In the genomic region with DNA sequence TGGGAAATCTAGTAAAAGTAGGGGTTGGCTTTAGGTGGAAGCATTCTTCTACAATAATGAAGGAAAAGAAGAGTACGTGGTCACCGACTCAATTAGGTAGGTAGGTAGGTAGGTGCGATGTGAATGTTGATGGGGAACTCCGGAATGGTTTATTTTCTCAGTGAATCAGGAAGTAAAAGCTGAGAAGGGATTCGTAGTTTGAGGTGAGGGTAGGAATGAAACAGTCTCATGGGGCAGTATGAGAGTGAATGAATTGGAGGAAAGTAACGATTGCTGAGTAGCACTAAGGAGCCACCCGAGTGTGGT, we compare ENCODE assay signal across 8 cellular contexts. TPM values are rescaled to one million over a fixed set of nuclear protein-coding genes. Genes with fewer than 3 reads are reported as not detected.
A peak's percentile ranks its signal among the peaks of the same experiment; 100 is the strongest.
DNase-seq lines count a peak whose midpoint lies in the region; ATAC-seq and TF ChIP-seq lines count a peak whose summit lies in the region.

No MANE protein-coding gene starts in this region.

- no peak for TF ChIP-seq CTCF in AG04450 (IDR thresholded peaks at IDR 0.05; ENCODE audit: low read depth, low read length)

- H3K36me3 ChIP-seq in mucosa of stomach (ENCODE audit: control insufficient read depth, insufficient read depth, low read length): peaks cover 20% of the 10 kb centered on the region

- H3K9me3 ChIP-seq in AG04450 (ENCODE audit: control insufficient read depth, insufficient read depth, low read length) (no peaks in the 10 kb centered on the region; the same call in 1 of the 2 replicates), mucosa of stomach (ENCODE audit: control insufficient read depth, low read length) (no peaks in the 10 kb centered on the region)

- H3K9ac ChIP-seq in mucosa of stomach (ENCODE audit: low read length): peak overlapping the region; percentile 47

- H3K4me1 ChIP-seq in mucosa of stomach (ENCODE audit: control insufficient read depth, insufficient read depth, low read length): peaks cover 18% of the 10 kb centered on the region

- peak; percentile 4 for ATAC-seq in HG03064 (IDR thresholded peaks at IDR 0.05; ENCODE audit: low read depth, unreplicated experiment)
- ATAC-seq in HG02571 (IDR thresholded peaks at IDR 0.05; ENCODE audit: unreplicated experiment): no peak
- ATAC-seq in HG02840 (IDR thresholded peaks at IDR 0.05; ENCODE audit: low FRiP score, unreplicated experiment): no peak

- POLR2A ChIA-PET in AG04450 (lab: Yijun Ruan, JAX): interaction anchor here (1.0 to 3.7 kb wide), 4 partner anchors 12 to 654 kb away, joined by 3 to 18 read pairs (median 4); partner anchors contain the start of genes BORCS6 and POLR2A

- H3K27ac ChIP-seq in AG04450 (ENCODE audit: low read depth, low read length): no peak overlapping the region
- peak overlapping the region; percentile 97 for H3K27ac ChIP-seq in caudate nucleus (ENCODE audit: low read depth, low read length)

- DNase-seq in AG04450 (ENCODE audit: low read depth, low spot score) (no peak), caudate nucleus (lab: John Stamatoyannopoulos, UW) (no peak), hypothalamus (lab: John Stamatoyannopoulos, UW) (no peak), anterior cingulate cortex (lab: John Stamatoyannopoulos, UW) (no peak)

- CTCF ChIA-PET in AG04450 (lab: Charles Lee): interaction anchor here (0.6 to 5.2 kb wide), 12 partner anchors 9 to 439 kb away, joined by 3 to 38 read pairs (median 6); partner anchors contain the start of genes ALOXE3 and TMEM107

- H3K4me3 ChIP-seq in AG04450 (ENCODE audit: low read depth, low read length) (peak overlapping the region; percentile 55), mucosa of stomach (ENCODE audit: low read length) (no peak overlapping the region)

- H3K27me3 ChIP-seq in AG04450 (ENCODE audit: control insufficient read depth, insufficient read depth, low read length) (no peaks in the 10 kb centered on the region), mucosa of stomach (ENCODE audit: control insufficient read depth, insufficient read depth, low read length) (no peaks in the 10 kb centered on the region)

RNA-seq across cellular contexts. Expression of gene PER1, which starts 13.9 kb away (rescaled TPM):
- 3.1 and 5.5 TPM in 2 replicates for polyA plus RNA-seq in AG04450 (2011; rRNA removed)
- polyA minus RNA-seq in AG04450 (2011; rRNA and poly(A)+ RNA removed): 11.4 and 19.0 TPM in 2 replicates

RNA-seq across cellular contexts. Expression of gene HES7, which starts 14.4 kb away (rescaled TPM):
- polyA plus RNA-seq in AG04450 (2011; rRNA removed): not detected in 2 replicates
- not detected in 2 replicates for polyA minus RNA-seq in AG04450 (2011; rRNA and poly(A)+ RNA removed)

RNA-seq across cellular contexts. Expression of gene ALOXE3, which starts 20.0 kb away (rescaled TPM):
- 0.04 and 0.05 TPM in 2 replicates for polyA plus RNA-seq in AG04450 (2011; rRNA removed)
- 0.09 TPM in 1 of 2 replicates, not detected in the other for polyA minus RNA-seq in AG04450 (2011; rRNA and poly(A)+ RNA removed)

RNA-seq across cellular contexts. Expression of gene VAMP2, which starts 24.4 kb away (rescaled TPM):
- 20.8 and 24.3 TPM in 2 replicates for polyA plus RNA-seq in AG04450 (2011; rRNA removed)
- 9.4 and 13.1 TPM in 2 replicates for polyA minus RNA-seq in AG04450 (2011; rRNA and poly(A)+ RNA removed)

RNA-seq across cellular contexts. Expression of gene TMEM107, which starts 37.9 kb away (rescaled TPM):
- polyA plus RNA-seq in AG04450 (2011; rRNA removed): 8.7 and 9.6 TPM in 2 replicates
- polyA minus RNA-seq in AG04450 (2011; rRNA and poly(A)+ RNA removed): 68.2 and 152 TPM in 2 replicates
